1 cellular context compared by ENCODE assay signal in the genomic region with DNA sequence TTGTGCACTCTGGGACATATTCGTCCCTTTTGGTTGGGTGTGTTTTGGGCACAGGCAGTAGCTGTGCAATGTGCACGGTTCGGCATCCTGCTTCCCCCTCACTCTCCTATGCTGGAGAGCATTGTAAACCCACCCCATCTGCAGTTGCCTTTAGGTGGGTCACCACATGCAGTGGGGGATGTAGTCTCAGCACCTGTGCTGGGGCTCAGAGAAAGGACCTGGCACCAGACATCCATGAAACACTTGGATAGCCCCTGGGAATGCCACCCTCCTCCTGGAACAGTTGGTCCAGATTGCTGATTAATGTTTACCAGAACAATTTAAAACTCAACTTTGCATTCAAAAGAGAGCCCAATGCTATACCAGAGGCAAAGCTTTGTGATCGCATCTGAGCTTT.
TF ChIP-seq lines count a peak whose summit lies in the region.

No MANE protein-coding gene starts in this region.

TF ChIP-seq in IMR-90, 13 proteins besides CTCF, POLR2A, EP300 and RAD21 (continued from another document):
- TF ChIP-seq, protein P1, sequence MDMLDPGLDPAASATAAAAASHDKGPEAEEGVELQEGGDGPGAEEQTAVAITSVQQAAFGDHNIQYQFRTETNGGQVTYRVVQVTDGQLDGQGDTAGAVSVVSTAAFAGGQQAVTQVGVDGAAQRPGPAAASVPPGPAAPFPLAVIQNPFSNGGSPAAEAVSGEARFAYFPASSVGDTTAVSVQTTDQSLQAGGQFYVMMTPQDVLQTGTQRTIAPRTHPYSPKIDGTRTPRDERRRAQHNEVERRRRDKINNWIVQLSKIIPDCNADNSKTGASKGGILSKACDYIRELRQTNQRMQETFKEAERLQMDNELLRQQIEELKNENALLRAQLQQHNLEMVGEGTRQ (IDR thresholded peaks at IDR 0.05; ENCODE audit: low read depth, low read length), result no peak
- TF ChIP-seq MAFK (IDR thresholded peaks at IDR 0.05; ENCODE audit: low read depth, low read length), result no peak
- TF ChIP-seq, protein P2, sequence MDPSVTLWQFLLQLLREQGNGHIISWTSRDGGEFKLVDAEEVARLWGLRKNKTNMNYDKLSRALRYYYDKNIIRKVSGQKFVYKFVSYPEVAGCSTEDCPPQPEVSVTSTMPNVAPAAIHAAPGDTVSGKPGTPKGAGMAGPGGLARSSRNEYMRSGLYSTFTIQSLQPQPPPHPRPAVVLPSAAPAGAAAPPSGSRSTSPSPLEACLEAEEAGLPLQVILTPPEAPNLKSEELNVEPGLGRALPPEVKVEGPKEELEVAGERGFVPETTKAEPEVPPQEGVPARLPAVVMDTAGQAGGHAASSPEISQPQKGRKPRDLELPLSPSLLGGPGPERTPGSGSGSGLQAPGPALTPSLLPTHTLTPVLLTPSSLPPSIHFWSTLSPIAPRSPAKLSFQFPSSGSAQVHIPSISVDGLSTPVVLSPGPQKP (IDR thresholded peaks at IDR 0.05; ENCODE audit: borderline replicate concordance, low read depth, low read length), result no peak
